Comparison of ENCODE assay signal across 8 cellular contexts in the genomic region with DNA sequence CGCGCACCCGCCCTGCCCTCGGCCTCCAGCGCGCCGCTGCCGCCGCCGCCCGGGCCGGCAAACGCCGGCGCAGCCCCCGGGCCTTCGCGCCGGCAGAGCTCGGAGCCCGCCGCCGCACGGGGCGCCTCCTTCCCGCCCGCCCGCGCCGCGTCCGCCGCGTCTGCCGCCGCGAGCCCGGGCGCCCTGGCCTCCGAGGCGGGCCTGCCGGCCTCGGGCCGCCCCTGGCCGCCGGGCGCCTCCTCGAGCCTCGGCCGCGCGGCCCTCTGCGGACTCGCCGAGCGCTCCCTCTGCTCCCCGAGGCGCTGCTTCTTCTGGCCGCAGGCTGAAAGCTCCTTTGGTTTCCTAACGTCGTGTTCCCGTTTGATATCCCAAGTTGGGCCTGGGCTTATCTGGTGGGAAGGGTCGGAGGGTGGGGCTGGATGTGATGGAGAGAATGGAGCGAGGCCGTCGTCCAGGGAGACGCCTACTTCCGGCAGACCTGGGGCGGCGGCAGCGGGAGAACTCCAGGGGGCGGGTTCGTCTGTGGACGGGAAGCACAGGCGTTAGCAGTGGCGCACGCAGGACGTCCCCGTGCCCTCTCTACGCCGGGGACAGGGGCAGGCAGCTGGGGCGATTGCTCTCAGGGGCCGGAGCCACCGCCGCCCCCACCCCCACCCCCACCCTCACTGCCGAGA.
A peak's percentile ranks its signal among the peaks of the same experiment; 100 is the strongest.
DNase-seq lines count a peak whose midpoint lies in the region; ATAC-seq and TF ChIP-seq lines count a peak whose summit lies in the region.

No MANE protein-coding gene starts in this region.

- peak overlapping the region; percentile 71 for H3K4me2 ChIP-seq in OCI-LY3 (ENCODE audit: low read length)

- no peaks in the 10 kb centered on the region for H3K9me3 ChIP-seq in HUES64 (ENCODE audit: insufficient read depth, low read depth, low read length)
- no peaks in the 10 kb centered on the region for H3K9me3 ChIP-seq in OCI-LY3 (ENCODE audit: insufficient read depth, low read length)

- DNase-seq in DMS153 treated with DMSO at 0.1 percent for 48 hours (lab: John Stamatoyannopoulos, UW; ENCODE audit: unreplicated experiment) (peak; percentile 61), activated T-helper 1 cell treated with Interleukin-2 at 50 U/mL for 16 hours (ENCODE audit: low read depth) (peak; percentile 26), fibroblast of gingiva (ENCODE audit: low read depth) (peak; percentile 82), naive B cell (peak; percentile 46)
- peak; percentile 64 to 79 for DNase-seq in stimulated activated naive CD8-positive, alpha-beta T cell treated with anti-CD3 and anti-CD28 coated beads, Interleukin-15, amount 100 ng/mL, for 72 hours

- H3K4me3 Mint-ChIP-seq in naive B cell, result peak overlapping the region; percentile 84 to 97 (median 91)
- H3K4me3 Mint-ChIP-seq in stimulated activated naive CD8-positive, alpha-beta T cell treated with anti-CD3 and anti-CD28 coated beads, Interleukin-15, amount 100 ng/mL, for 72 hours, result peak overlapping the region; percentile 89 to 93

- H2AFZ ChIP-seq in OCI-LY3 (ENCODE audit: low read depth, low read length), result peak overlapping the region; percentile 95; the same call in 1 of the 2 replicates

- no peak overlapping the region for H3K27ac ChIP-seq in HUES64 (ENCODE audit: low read depth, low read length)
- H3K27ac ChIP-seq in OCI-LY3 (ENCODE audit: low read length), result no peak overlapping the region

- peaks cover 9 to 15% (median 13%) of the 10 kb centered on the region in 3 donors for H3K4me1 Mint-ChIP-seq in naive B cell
- peaks cover 12% of the 10 kb centered on the region for H3K4me1 Mint-ChIP-seq in stimulated activated naive CD8-positive, alpha-beta T cell treated with anti-CD3 and anti-CD28 coated beads, Interleukin-15, amount 100 ng/mL, for 72 hours

- ATAC-seq in GM21576 (IDR thresholded peaks at IDR 0.05; ENCODE audit: unreplicated experiment), result peak; percentile 94
- ATAC-seq in naive B cell (ENCODE audit: low read depth in 2 of 2), result peak; percentile 71 to 75
- peak; percentile 90 for ATAC-seq in stimulated activated naive CD8-positive, alpha-beta T cell treated with anti-CD3 and anti-CD28 coated beads, Interleukin-15, amount 100 ng/mL, for 72 hours

- peaks cover 21% of the 10 kb centered on the region for H3K27me3 ChIP-seq in HUES64 (ENCODE audit: insufficient read depth, low read length)
- H3K27me3 ChIP-seq in OCI-LY3 (ENCODE audit: low read depth, low read length), result peaks cover 20% of the 10 kb centered on the region; the same call in 1 of the 2 replicates

- no peaks in the 10 kb centered on the region for H3K79me2 ChIP-seq in OCI-LY3 (ENCODE audit: low read length)

- H3K36me3 ChIP-seq in HUES64 (ENCODE audit: insufficient read depth, low read length) (no peaks in the 10 kb centered on the region), OCI-LY3 (replicated peaks; ENCODE audit: low read depth, low read length) (no peaks in the 10 kb centered on the region)

- peaks cover 20% of the 10 kb centered on the region for H3K4me1 ChIP-seq in HUES64 (ENCODE audit: insufficient read depth, low read length)
- peaks cover 9% of the 10 kb centered on the region for H3K4me1 ChIP-seq in OCI-LY3 (ENCODE audit: low read length)

- peak overlapping the region; percentile 71; the same call in 1 of the 2 replicates for H3K9ac ChIP-seq in HUES64 (ENCODE audit: low read depth, low read length)
- peak overlapping the region; percentile 59 for H3K9ac ChIP-seq in OCI-LY3 (ENCODE audit: low read length)

- H3K27me3 Mint-ChIP-seq in naive B cell, result peaks cover 0 to 8% (median 0%) of the 10 kb centered on the region in 3 donors
- peaks cover 26% of the 10 kb centered on the region for H3K27me3 Mint-ChIP-seq in stimulated activated naive CD8-positive, alpha-beta T cell treated with anti-CD3 and anti-CD28 coated beads, Interleukin-15, amount 100 ng/mL, for 72 hours

- peak overlapping the region in 4 of 6 donors; percentile 71 to 94 (median 86) for H3K27ac Mint-ChIP-seq in naive B cell
- peak overlapping the region in 1 of 2 donors; percentile 97 for H3K27ac Mint-ChIP-seq in stimulated activated naive CD8-positive, alpha-beta T cell treated with anti-CD3 and anti-CD28 coated beads, Interleukin-15, amount 100 ng/mL, for 72 hours

- H3K36me3 Mint-ChIP-seq in naive B cell, result no peaks in the 10 kb centered on the region

- H3K4me3 ChIP-seq in HUES64 (ENCODE audit: low read length), result peak overlapping the region; percentile 68
- peak overlapping the region; percentile 98 for H3K4me3 ChIP-seq in OCI-LY3 (ENCODE audit: low read length)

- H4K20me1 ChIP-seq in OCI-LY3 (ENCODE audit: insufficient read depth, low read length), result no peaks in the 10 kb centered on the region

- H3K9me3 Mint-ChIP-seq in naive B cell, result no peaks in the 10 kb centered on the region
- H3K9me3 Mint-ChIP-seq in stimulated activated naive CD8-positive, alpha-beta T cell treated with anti-CD3 and anti-CD28 coated beads, Interleukin-15, amount 100 ng/mL, for 72 hours, result no peaks in the 10 kb centered on the region

- TF ChIP-seq CTCF in OCI-LY3 (IDR thresholded peaks at IDR 0.05; ENCODE audit: low read depth, low read length), result no peak

- WGBS in HUES64, result 1% methylated on average over 84 of the region's 86 CpGs

Comparison
In these comparisons a context has a peak if more than half of its experiments do, and no peak if none do; other contexts are left out.
1. DNase-seq: peak in every context shown above with its lines; median percentile 82 in fibroblast of gingiva; 72 in stimulated activated naive CD8-positive, alpha-beta T cell treated with anti-CD3 and anti-CD28 coated beads, Interleukin-15, amount 100 ng/mL, for 72 hours; 61 in DMS153 treated with DMSO at 0.1 percent for 48 hours; 46 in naive B cell; 26 in activated T-helper 1 cell treated with Interleukin-2 at 50 U/mL for 16 hours.